Comparison of ENCODE assay signal across 9 cellular contexts in genomic region chr12:15931590-15932053, GRCh38. TPM values are rescaled to one million over a fixed set of nuclear protein-coding genes. Genes with fewer than 3 reads are reported as not detected.
DNase-seq lines count a peak whose midpoint lies in the region; ATAC-seq lines count a peak whose summit lies in the region.
"Had no signal": no experiment of that assay in that cellular context is flagged by ENCODE, and none has a peak within 500 bp of the region (broad histone marks: within the 10 kb centered on the region; RNA-seq: fewer than 3 reads in every experiment).

No MANE protein-coding gene starts in this region.

- H3K4me3 Mint-ChIP-seq in activated naive CD4-positive, alpha-beta T cell treated with anti-CD3 and anti-CD28 coated beads for 36 hours, result no peak overlapping the region
- peak overlapping the region in 1 of 2 donors; percentile 1 for H3K4me3 Mint-ChIP-seq in stimulated activated naive B cell treated with anti-CD40 and anti-IgM and Interleukin-4, amounts not matched to agents 10 μg/mL and 1 μg/mL and 100 μg/mL, for 72 hours

- H3K4me1 Mint-ChIP-seq in activated naive CD4-positive, alpha-beta T cell treated with anti-CD3 and anti-CD28 coated beads for 36 hours (ENCODE audit: low read depth), result peaks cover 8% of the 10 kb centered on the region
- peaks cover 9 to 17% of the 10 kb centered on the region in 2 donors for H3K4me1 Mint-ChIP-seq in stimulated activated naive B cell treated with anti-CD40 and anti-IgM and Interleukin-4, amounts not matched to agents 10 μg/mL and 1 μg/mL and 100 μg/mL, for 72 hours

- DNase-seq in activated naive CD4-positive, alpha-beta T cell treated with anti-CD3 and anti-CD28 coated beads for 36 hours, result no peak
- DNase-seq in activated naive CD4-positive, alpha-beta T cell (lab: John Stamatoyannopoulos, UW), result no peak
- DNase-seq in SW 1271 (lab: John Stamatoyannopoulos, UW) (peak; percentile 57 to 69), GF-D8 (lab: John Stamatoyannopoulos, UW) (no peak)
- peak; percentile 41 for DNase-seq in stimulated activated naive B cell treated with anti-CD40 and anti-IgM and Interleukin-4, amounts not matched to agents 10 μg/mL and 1 μg/mL and 100 μg/mL, for 72 hours
- no peak for DNase-seq in activated CD4-positive, alpha-beta T cell treated with anti-CD3 and anti-CD28 coated beads, Interleukin-2, amount 50 U/mL, for 48 hours
- DNase-seq: activated T-cell treated with anti-CD3 and anti-CD28 coated beads, Interleukin-2, amount 50 U/mL, for 1 hour had no signal

- peak overlapping the region; percentile 0 for H3K27ac Mint-ChIP-seq in activated naive CD4-positive, alpha-beta T cell treated with anti-CD3 and anti-CD28 coated beads for 36 hours
- H3K27ac Mint-ChIP-seq in stimulated activated naive B cell treated with anti-CD40 and anti-IgM and Interleukin-4, amounts not matched to agents 10 μg/mL and 1 μg/mL and 100 μg/mL, for 72 hours, result peak overlapping the region; percentile 4

- no peaks in the 10 kb centered on the region for H3K27me3 Mint-ChIP-seq in activated naive CD4-positive, alpha-beta T cell treated with anti-CD3 and anti-CD28 coated beads for 36 hours (ENCODE audit: low read depth)
- no peaks in the 10 kb centered on the region for H3K27me3 Mint-ChIP-seq in stimulated activated naive B cell treated with anti-CD40 and anti-IgM and Interleukin-4, amounts not matched to agents 10 μg/mL and 1 μg/mL and 100 μg/mL, for 72 hours

- H3K36me3 Mint-ChIP-seq in activated naive CD4-positive, alpha-beta T cell treated with anti-CD3 and anti-CD28 coated beads for 36 hours (ENCODE audit: low read depth), result peaks cover 13% of the 10 kb centered on the region
- H3K36me3 Mint-ChIP-seq in stimulated activated naive B cell treated with anti-CD40 and anti-IgM and Interleukin-4, amounts not matched to agents 10 μg/mL and 1 μg/mL and 100 μg/mL, for 72 hours, result peaks cover 12 to 19% of the 10 kb centered on the region in 2 donors

- intact Hi-C loops in activated naive CD4-positive, alpha-beta T cell treated with anti-CD3 and anti-CD28 coated beads for 36 hours (cut with micrococcal nuclease), result no loop called here

- peak; percentile 54 for ATAC-seq in HG03095 (IDR thresholded peaks at IDR 0.05; ENCODE audit: unreplicated experiment)
- peak; percentile 97 for ATAC-seq in stimulated activated naive B cell treated with anti-CD40 and anti-IgM and Interleukin-4, amounts not matched to agents 10 μg/mL and 1 μg/mL and 100 μg/mL, for 72 hours (replicated peaks)
- ATAC-seq in HG03045 (IDR thresholded peaks at IDR 0.05; ENCODE audit: unreplicated experiment), result no peak

- CTCF ChIA-PET in activated naive CD4-positive, alpha-beta T cell treated with anti-CD3 and anti-CD28 coated beads for 36 hours (lab: Charles Lee), result no interaction called here

- H3K9me3 Mint-ChIP-seq in activated naive CD4-positive, alpha-beta T cell treated with anti-CD3 and anti-CD28 coated beads for 36 hours, result peaks cover 8% of the 10 kb centered on the region
- peaks cover 8 to 11% of the 10 kb centered on the region in 2 donors for H3K9me3 Mint-ChIP-seq in stimulated activated naive B cell treated with anti-CD40 and anti-IgM and Interleukin-4, amounts not matched to agents 10 μg/mL and 1 μg/mL and 100 μg/mL, for 72 hours

RNA-seq across cellular contexts. Expression of gene DERA, which starts 20.5 kb away (rescaled TPM):
- total RNA-seq in activated naive CD4-positive, alpha-beta T cell treated with anti-CD3 and anti-CD28 coated beads for 36 hours, result 10 to 100 TPM; 29.8 to 31.0 TPM

RNA-seq across cellular contexts. Expression of gene STRAP, which starts 49.4 kb away (rescaled TPM):
- total RNA-seq in activated naive CD4-positive, alpha-beta T cell treated with anti-CD3 and anti-CD28 coated beads for 36 hours, result 100 to 1,000 TPM; 131 to 133 TPM

Comparison
In these comparisons a context has a peak if more than half of its experiments do, and no peak if none do; other contexts are left out.
1. DNase-seq: peak in SW 1271 (2 of 2) and stimulated activated naive B cell treated with anti-CD40 and anti-IgM and Interleukin-4, amounts not matched to agents 10 μg/mL and 1 μg/mL and 100 μg/mL, for 72 hours (single experiment); none in activated naive CD4-positive, alpha-beta T cell treated with anti-CD3 and anti-CD28 coated beads for 36 hours (single experiment), activated naive CD4-positive, alpha-beta T cell (0 of 4), GF-D8 (single experiment) and activated CD4-positive, alpha-beta T cell treated with anti-CD3 and anti-CD28 coated beads, Interleukin-2, amount 50 U/mL, for 48 hours (0 of 2).